ENCODE assay signal across 28 cellular contexts in the genomic region with DNA sequence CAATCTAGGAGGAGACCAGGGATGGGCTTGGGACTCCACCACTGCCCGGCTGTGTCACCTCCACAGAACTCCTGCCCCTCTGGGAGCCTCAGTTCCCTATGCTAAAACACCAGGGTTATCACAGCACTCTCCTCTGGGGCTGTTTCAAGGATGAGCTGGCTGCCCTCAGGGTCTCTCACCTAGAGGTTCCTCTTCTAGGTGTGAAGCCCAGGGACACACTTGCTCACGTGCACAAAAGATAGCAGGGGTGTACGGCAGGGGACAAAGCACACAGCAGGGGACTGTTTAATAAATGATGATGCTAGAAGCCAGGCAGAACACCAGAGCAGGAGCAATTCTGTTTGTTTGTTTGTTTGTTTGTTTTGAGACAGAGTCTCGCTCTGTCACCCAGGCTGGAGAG. TPM values are rescaled to one million over a fixed set of nuclear protein-coding genes. Genes with fewer than 3 reads are reported as not detected.
"Had no signal": no experiment of that assay in that cellular context is flagged by ENCODE, and none has a peak within 500 bp of the region (broad histone marks: within the 10 kb centered on the region; RNA-seq: fewer than 3 reads in every experiment).

No MANE protein-coding gene starts in this region.

- H3K4me1 ChIP-seq: gastrocnemius medialis, left lung, parathyroid adenoma, right atrium auricular region, sigmoid colon, testis, tibial artery, upper lobe of left lung had no signal

- H3K27me3 Mint-ChIP-seq: effector memory CD8-positive, alpha-beta T cell; naive thymus-derived CD8-positive, alpha-beta T cell; progenitor cell of endocrine pancreas; stimulated activated memory B cell treated with anti-CD40 and anti-IgM and Interleukin-4, amounts not matched to agents 10 μg/mL and 1 μg/mL and 100 μg/mL, for 72 hours had no signal

- H3K27ac Mint-ChIP-seq: progenitor cell of endocrine pancreas; stimulated activated memory B cell treated with anti-CD40 and anti-IgM and Interleukin-4, amounts not matched to agents 10 μg/mL and 1 μg/mL and 100 μg/mL, for 72 hours had no signal

- DNase-seq: dermis blood vessel endothelial cell; effector memory CD8-positive, alpha-beta T cell; foreskin fibroblast; gastrocnemius medialis; head of caudate nucleus; left cardiac atrium; mesenchymal stem cell; naive thymus-derived CD8-positive, alpha-beta T cell; sigmoid colon; spleen; stimulated activated CD4-positive, alpha-beta T cell treated with anti-CD3 and anti-CD28 coated beads, Interleukin-4, amount 100 ng/mL, for 4 hours; stimulated activated naive CD8-positive, alpha-beta T cell treated with anti-CD3 and anti-CD28 coated beads, Interleukin-15, Interleukin-2, amounts not matched to agents 100 U/mL and 50 U/mL, for 24 hours; substantia nigra; testis; tibial artery; upper lobe of left lung had no signal

- H3K9ac ChIP-seq: parathyroid adenoma had no signal

- ATAC-seq: effector memory CD8-positive, alpha-beta T cell; gastrocnemius medialis; left cardiac atrium; left lung; naive thymus-derived CD8-positive, alpha-beta T cell; stimulated activated memory B cell treated with anti-CD40 and anti-IgM and Interleukin-4, amounts not matched to agents 10 μg/mL and 1 μg/mL and 100 μg/mL, for 72 hours; stimulated activated naive CD8-positive, alpha-beta T cell treated with anti-CD3 and anti-CD28 coated beads, Interleukin-15, Interleukin-2, amounts not matched to agents 100 U/mL and 50 U/mL, for 24 hours had no signal

- H2AFZ ChIP-seq: parathyroid adenoma had no signal

- H3K4me3 ChIP-seq: coronary artery, gastrocnemius medialis, left lung, right atrium auricular region, sigmoid colon, spleen, testis, tibial artery, upper lobe of left lung had no signal

- H3K9me3 Mint-ChIP-seq: effector memory CD8-positive, alpha-beta T cell; naive thymus-derived CD8-positive, alpha-beta T cell; stimulated activated memory B cell treated with anti-CD40 and anti-IgM and Interleukin-4, amounts not matched to agents 10 μg/mL and 1 μg/mL and 100 μg/mL, for 72 hours had no signal

- H3K27ac ChIP-seq: coronary artery, gastrocnemius medialis, left lung, neutrophil, parathyroid adenoma, right atrium auricular region, sigmoid colon, spleen, testis, tibial artery, upper lobe of left lung had no signal

- H3K36me3 ChIP-seq: gastrocnemius medialis, left lung, neutrophil, right atrium auricular region, sigmoid colon, upper lobe of left lung had no signal

- H3K79me2 ChIP-seq: parathyroid adenoma had no signal

- H3K4me3 Mint-ChIP-seq: effector memory CD8-positive, alpha-beta T cell; naive thymus-derived CD8-positive, alpha-beta T cell; stimulated activated memory B cell treated with anti-CD40 and anti-IgM and Interleukin-4, amounts not matched to agents 10 μg/mL and 1 μg/mL and 100 μg/mL, for 72 hours had no signal

- H3K9me3 ChIP-seq: gastrocnemius medialis, left lung, neutrophil, right atrium auricular region, sigmoid colon, spleen, testis, tibial artery, upper lobe of left lung had no signal

- H3K27me3 ChIP-seq: gastrocnemius medialis, left lung, neutrophil, right atrium auricular region, sigmoid colon, spleen, testis, tibial artery, upper lobe of left lung had no signal

RNA-seq across cellular contexts. Expression of a gene that starts 16.8 kb away (rescaled TPM):
- total RNA-seq: gastrocnemius medialis, glomerular endothelial cell, skeletal muscle tissue had no signal
- polyA plus RNA-seq: neural cell had no signal

RNA-seq across cellular contexts. Expression of a gene that starts 50.8 kb away (rescaled TPM):
- total RNA-seq: dermis blood vessel endothelial cell, gastrocnemius medialis, glomerular endothelial cell, kidney epithelial cell, myocyte, skeletal muscle tissue had no signal
- polyA plus RNA-seq: neural cell had no signal
